Comparison of ENCODE assay signal across 30 cellular contexts in the genomic region with DNA sequence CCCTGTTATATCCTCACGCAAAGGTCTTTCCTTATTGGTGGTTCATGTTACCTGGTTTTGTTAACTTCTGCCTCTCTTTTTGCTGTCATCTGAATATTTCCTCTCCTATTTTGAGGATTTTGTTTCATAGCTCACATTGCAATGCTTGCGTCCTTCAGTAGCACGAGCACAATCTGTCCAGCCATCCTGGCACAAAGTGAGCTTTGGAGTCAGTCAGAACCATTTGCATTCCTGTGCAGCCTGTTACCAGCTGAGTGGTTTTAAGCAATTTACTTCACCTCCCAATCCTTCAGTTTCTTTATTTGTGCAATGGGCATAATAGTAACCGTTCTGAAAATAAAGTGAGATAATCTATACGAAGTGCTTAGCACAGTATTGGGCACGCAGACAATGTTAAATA.
"Had no signal": no experiment of that assay in that cellular context is flagged by ENCODE, and none has a peak within 500 bp of the region (broad histone marks: within the 10 kb centered on the region; RNA-seq: fewer than 3 reads in every experiment).

No MANE protein-coding gene starts in this region.

- H3K4me3 ChIP-seq: left lung, lung, neural progenitor cell, psoas muscle, right atrium auricular region, right lobe of liver, skin epidermis, stomach, thoracic aorta, tibial artery, upper lobe of right lung had no signal

- H2AFZ ChIP-seq: neural progenitor cell, parathyroid adenoma had no signal

- H3K4me1 ChIP-seq: left lung, neural progenitor cell, parathyroid adenoma, psoas muscle, right atrium auricular region, right lobe of liver, tibial artery, upper lobe of right lung had no signal

- H3K9me3 ChIP-seq: left lung, neutrophil, psoas muscle, right atrium auricular region, right lobe of liver, stomach, thoracic aorta, tibial artery, upper lobe of right lung had no signal

- H3K4me2 ChIP-seq: neural progenitor cell had no signal

- ATAC-seq: left colon; left lung; natural killer cell; psoas muscle; right lobe of liver; stimulated activated naive B cell treated with anti-CD40 and anti-IgM and Interleukin-4, amounts not matched to agents 10 μg/mL and 1 μg/mL and 100 μg/mL, for 72 hours; stimulated activated naive CD8-positive, alpha-beta T cell treated with anti-CD3 and anti-CD28 coated beads, Interleukin-15, Interleukin-2, amounts not matched to agents 100 U/mL and 50 U/mL, for 24 hours; upper lobe of right lung had no signal

- H3K36me3 ChIP-seq: neural progenitor cell, neutrophil, right atrium auricular region, right lobe of liver, upper lobe of right lung had no signal

- H3K27me3 ChIP-seq: left lung, neural progenitor cell, neutrophil, right atrium auricular region, right lobe of liver, stomach, tibial artery, upper lobe of right lung had no signal

- DNase-seq: hippocampal formation; kidney glomerular epithelial cell; left colon; left lung; mesendoderm; naive B cell; natural killer cell; nephron progenitor cell; occipital lobe; psoas muscle; right lobe of liver; stimulated activated CD4-positive, alpha-beta T cell treated with anti-CD3 and anti-CD28 coated beads, Interleukin-12 subunit alpha, Interleukin-12 subunit beta, amount 100 ng/mL, for 4 hours; stimulated activated CD4-positive, alpha-beta T cell treated with anti-CD3 and anti-CD28 coated beads, Interleukin-15, amount 100 ng/mL, for 24 hours; stimulated activated CD4-positive, alpha-beta T cell treated with anti-CD3 and anti-CD28 coated beads, Interleukin-2, amount 100 ng/mL, for 24 hours; stimulated activated CD4-positive, alpha-beta T cell treated with anti-CD3 and anti-CD28 coated beads, Interleukin-4, amount 100 ng/mL, for 1 hour; stimulated activated naive B cell treated with anti-CD40 and anti-IgM and Interleukin-4, amounts not matched to agents 10 μg/mL and 1 μg/mL and 100 μg/mL, for 72 hours; stimulated activated naive CD8-positive, alpha-beta T cell treated with anti-CD3 and anti-CD28 coated beads, Interleukin-15, Interleukin-2, amounts not matched to agents 100 U/mL and 50 U/mL, for 24 hours; stomach; tibial artery; trophoblast cell; upper lobe of right lung had no signal

- H3K9ac ChIP-seq: neural progenitor cell, parathyroid adenoma had no signal

- H3K27ac ChIP-seq: left lung, neural progenitor cell, neutrophil, parathyroid adenoma, psoas muscle, right atrium auricular region, right lobe of liver, skin epidermis, stomach, thoracic aorta, tibial artery, upper lobe of right lung had no signal

- H3K79me2 ChIP-seq: parathyroid adenoma had no signal

- FAIRE-seq: keratinocyte, urothelium cell line had no signal
